In the genomic region with DNA sequence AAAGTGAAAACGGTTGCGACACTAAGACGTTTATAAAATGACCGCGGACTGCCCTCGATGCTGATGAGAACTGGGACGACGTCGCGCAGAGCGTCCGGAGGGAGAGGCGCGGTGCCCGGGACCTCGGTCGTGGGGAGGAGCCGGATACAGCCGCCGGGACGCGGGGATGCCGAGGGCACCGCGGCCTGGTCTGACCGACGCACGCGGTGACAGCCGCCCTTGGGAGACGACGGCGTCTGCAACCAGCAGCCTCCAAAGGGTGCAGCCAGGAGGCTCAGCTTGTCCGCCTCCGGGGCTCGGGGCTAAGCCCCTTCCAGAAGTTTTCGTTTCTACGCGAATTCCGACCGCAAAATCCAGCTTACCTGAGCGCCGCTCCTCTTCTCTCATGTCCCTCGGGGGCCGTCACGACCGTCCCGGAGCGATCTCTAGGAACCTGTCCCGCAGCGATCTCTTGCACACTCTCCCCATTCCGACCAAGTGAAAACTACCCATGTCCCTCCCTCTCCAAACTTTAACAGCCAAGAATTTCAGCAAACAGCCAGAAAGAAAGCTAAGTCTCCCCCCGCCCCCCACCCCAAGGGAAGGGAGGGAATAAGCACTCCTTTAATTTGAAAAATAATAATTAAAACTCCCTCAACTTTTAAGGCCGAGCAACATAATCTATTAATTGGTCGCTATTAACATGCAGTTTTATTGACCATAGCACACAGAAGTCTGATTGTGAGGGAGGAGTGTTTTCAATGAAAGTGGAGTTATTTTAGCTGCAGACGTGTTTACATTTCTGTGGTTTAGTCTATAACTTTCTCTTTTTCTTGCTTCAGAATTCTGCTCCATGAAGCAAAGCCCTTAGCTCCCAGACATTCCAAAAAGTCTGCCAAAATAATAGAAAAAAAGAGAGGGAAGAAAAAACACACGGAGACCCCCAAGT, we compare ENCODE assay signal across 8 cellular contexts.
A peak's percentile ranks its signal among the peaks of the same experiment; 100 is the strongest.
DNase-seq lines count a peak whose midpoint lies in the region; ATAC-seq and TF ChIP-seq lines count a peak whose summit lies in the region.

No MANE protein-coding gene starts in this region.

- no peak for TF ChIP-seq POLR2A in ovary (IDR thresholded peaks at IDR 0.05)

- WGBS in ovary, 3 donors = 0 to 3% (median 1%) methylated on average over 51 to 57 of the region's 57 CpGs

- no peak for TF ChIP-seq EP300 in ovary (IDR thresholded peaks at IDR 0.05)

- H3K4me3 ChIP-seq in foreskin fibroblast (ENCODE audit: low read depth in 1 of 2, low read length in 2 of 2) (peak overlapping the region; percentile 17 to 40), ovary (peak overlapping the region; percentile 44)

- TF ChIP-seq CTCF in foreskin fibroblast (IDR thresholded peaks at IDR 0.05; ENCODE audit: low read depth, low read length) (no peak), ovary (IDR thresholded peaks at IDR 0.05) (no peak)

- no peaks in the 10 kb centered on the region for H3K36me3 ChIP-seq in ovary

- peaks cover 3% of the 10 kb centered on the region for H3K4me1 ChIP-seq in ovary (ENCODE audit: insufficient read depth)

- no peaks in the 10 kb centered on the region for H3K27me3 ChIP-seq in ovary

- ATAC-seq in HG02973 (IDR thresholded peaks at IDR 0.05; ENCODE audit: unreplicated experiment) (no peak), GM21390 (IDR thresholded peaks at IDR 0.05; ENCODE audit: unreplicated experiment) (no peak), GM21528 (IDR thresholded peaks at IDR 0.05; ENCODE audit: low FRiP score, unreplicated experiment) (no peak)

- peak overlapping the region; percentile 17 to 49 for H3K27ac ChIP-seq in ovary

- DNase-seq in HCEC 1CT (peak; percentile 58), UCSD-AML1 (lab: John Stamatoyannopoulos, UW; ENCODE audit: unreplicated experiment) (peak; percentile 33), foreskin fibroblast (peak in 1 of 2 donors; percentile 55), ovary (peak; percentile 15 to 47 (median 33)), occipital lobe (lab: John Stamatoyannopoulos, UW) (no peak)

- intact Hi-C loops in ovary (cut with DNase I) = no loop called here

- H3K9me3 ChIP-seq in ovary = no peaks in the 10 kb centered on the region
